ENCODE assay signal across 12 cellular contexts in genomic region chr3:177459397-177459796, GRCh38.
DNase-seq lines count a peak whose midpoint lies in the region; ATAC-seq and TF ChIP-seq lines count a peak whose summit lies in the region.
"Had no signal": no experiment of that assay in that cellular context is flagged by ENCODE, and none has a peak within 500 bp of the region (broad histone marks: within the 10 kb centered on the region; RNA-seq: fewer than 3 reads in every experiment).

No MANE protein-coding gene starts in this region.

- H3K27ac Mint-ChIP-seq in HFFc6 = no peak overlapping the region
- H3K27ac Mint-ChIP-seq: CD4-positive, alpha-beta T cell; stimulated activated naive CD8-positive, alpha-beta T cell treated with anti-CD3 and anti-CD28 coated beads, Interleukin-15, Interleukin-2, amounts not matched to agents 100 ng/mL and 50 ng/mL, for 24 hours had no signal

- H3K4me3 ChIP-seq in skeletal muscle cell (ENCODE audit: low read depth, low read length) = no peak overlapping the region

- H3K4me1 Mint-ChIP-seq in HFFc6 (ENCODE audit: low read depth) = peaks cover 20% of the 10 kb centered on the region

- ATAC-seq in GM18498 (IDR thresholded peaks at IDR 0.05; ENCODE audit: unreplicated experiment) (no peak), HG02973 (IDR thresholded peaks at IDR 0.05; ENCODE audit: unreplicated experiment) (no peak)
- ATAC-seq: activated CD4-positive, CD25-positive, alpha-beta regulatory T cell treated with anti-CD3 and anti-CD28 coated beads, Interleukin-2, amount 50 U/mL, for 24 hours had no signal

- H3K27me3 Mint-ChIP-seq in HFFc6 (ENCODE audit: insufficient read depth) = no peaks in the 10 kb centered on the region
- H3K27me3 Mint-ChIP-seq: CD4-positive, alpha-beta T cell; stimulated activated naive CD8-positive, alpha-beta T cell treated with anti-CD3 and anti-CD28 coated beads, Interleukin-15, Interleukin-2, amounts not matched to agents 100 ng/mL and 50 ng/mL, for 24 hours had no signal

- H3K4me3 Mint-ChIP-seq in HFFc6 = no peak overlapping the region
- H3K4me3 Mint-ChIP-seq: CD4-positive, alpha-beta T cell; stimulated activated naive CD8-positive, alpha-beta T cell treated with anti-CD3 and anti-CD28 coated beads, Interleukin-15, Interleukin-2, amounts not matched to agents 100 ng/mL and 50 ng/mL, for 24 hours had no signal

- peak; percentile 28 for DNase-seq in HFFc6
- DNase-seq in dermis blood vessel endothelial cell = peak; percentile 28
- peak; percentile 97 for DNase-seq in iris pigment epithelial cell (ENCODE audit: low read depth)
- peak; percentile 94 for DNase-seq in skeletal muscle cell (ENCODE audit: low read depth)
- no peak for DNase-seq in amniotic stem cell (lab: John Stamatoyannopoulos, UW)
- DNase-seq in NCI-H345 treated with DMSO at 0.1 percent for 48 hours (lab: John Stamatoyannopoulos, UW; ENCODE audit: unreplicated experiment) = no peak
- DNase-seq: CD4-positive, alpha-beta T cell; NCI-H2107 had no signal

- TF ChIP-seq CTCF in HFFc6 (IDR thresholded peaks at IDR 0.05) = no peak

- no peaks in the 10 kb centered on the region for H3K9me3 Mint-ChIP-seq in HFFc6
- H3K9me3 Mint-ChIP-seq: CD4-positive, alpha-beta T cell; stimulated activated naive CD8-positive, alpha-beta T cell treated with anti-CD3 and anti-CD28 coated beads, Interleukin-15, Interleukin-2, amounts not matched to agents 100 ng/mL and 50 ng/mL, for 24 hours had no signal

- no peaks in the 10 kb centered on the region for H3K36me3 Mint-ChIP-seq in HFFc6 (ENCODE audit: low read depth)

Comparison
In these comparisons a context has a peak if more than half of its experiments do, and no peak if none do; other contexts are left out.
1. DNase-seq: peak in HFFc6 (single experiment), dermis blood vessel endothelial cell (single experiment), iris pigment epithelial cell (single experiment) and skeletal muscle cell (single experiment); none in amniotic stem cell (single experiment) and NCI-H345 treated with DMSO at 0.1 percent for 48 hours (single experiment).